Comparison of ENCODE assay signal across 1 cellular context in genomic region chr2:217933326-217933993, GRCh38.
TF ChIP-seq lines count a peak whose summit lies in the region.

No MANE protein-coding gene starts in this region.

TF ChIP-seq in SK-N-SH, 30 proteins besides CTCF, POLR2A, EP300 and RAD21 (continued from another document):
- no peak for TF ChIP-seq ZBTB33 (IDR thresholded peaks at IDR 0.05; ENCODE audit: borderline replicate concordance, low read depth)
- no peak for TF ChIP-seq ELF1 (IDR thresholded peaks at IDR 0.05)
- 0 out of 2 replicates have a peak, but pooled peaks have one; percentile 6 for TF ChIP-seq GATA2 (CRISPR knock-in tag; IDR thresholded peaks at IDR 0.05)
- no peak for TF ChIP-seq NFIC (IDR thresholded peaks at IDR 0.05; ENCODE audit: borderline replicate concordance)
- no peak for TF ChIP-seq SMC3 (IDR thresholded peaks at IDR 0.05; ENCODE audit: low read depth, low read length)
- TF ChIP-seq MEF2A (IDR thresholded peaks at IDR 0.05; ENCODE audit: borderline replicate concordance, low read depth), result no peak
- peak; percentile 56; the same call in 1 of the 2 replicates for TF ChIP-seq MXI1 (IDR thresholded peaks at IDR 0.05; ENCODE audit: low read depth, low read length)
